Comparison of ENCODE assay signal across 22 cellular contexts in the genomic region with DNA sequence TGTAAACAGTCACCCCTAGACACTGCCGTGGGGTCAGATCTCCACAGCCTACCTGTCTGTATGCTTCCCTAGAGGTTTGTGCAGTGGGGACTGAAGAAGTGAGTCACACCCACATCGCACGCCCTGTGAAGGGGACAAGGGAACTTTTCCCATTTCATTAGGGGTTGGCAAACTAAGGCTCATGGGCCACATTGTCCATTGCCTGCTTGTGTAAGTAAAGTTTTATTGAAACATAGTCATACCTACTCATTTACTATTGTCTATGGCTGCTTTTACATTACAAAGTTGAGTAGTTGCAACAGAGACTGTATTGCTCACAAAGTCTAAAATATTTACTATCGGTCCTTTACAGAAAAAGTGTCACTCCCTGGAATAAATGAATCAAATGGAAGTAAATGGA.
"Had no signal": no experiment of that assay in that cellular context is flagged by ENCODE, and none has a peak within 500 bp of the region (broad histone marks: within the 10 kb centered on the region; RNA-seq: fewer than 3 reads in every experiment).

No MANE protein-coding gene starts in this region.

- H3K4me3 ChIP-seq: dorsolateral prefrontal cortex, left lung, pancreas, sigmoid colon, testis, tibial artery, upper lobe of left lung had no signal

- H3K36me3 ChIP-seq: left lung, pancreas, sigmoid colon, tibial artery, upper lobe of left lung had no signal

- DNase-seq: dorsolateral prefrontal cortex; effector CD4-positive, alpha-beta T cell; head of caudate nucleus; left cardiac atrium; mesendoderm; midbrain; naive thymus-derived CD4-positive, alpha-beta T cell; pancreas; sigmoid colon; stimulated activated CD4-positive, alpha-beta T cell treated with anti-CD3 and anti-CD28 coated beads, Interleukin-2, amount 100 ng/mL, for 24 hours; stimulated activated CD4-positive, alpha-beta T cell treated with anti-CD3 and anti-CD28 coated beads, Interleukin-4, amount 100 ng/mL, for 24 hours; stimulated activated naive CD4-positive, alpha-beta T cell treated with Interleukin-2 at 50 U/mL for 16 hours; substantia nigra; testis; tibial artery had no signal

- H3K27ac Mint-ChIP-seq: stimulated activated effector memory CD8-positive, alpha-beta T cell treated with anti-CD3 and anti-CD28 coated beads, Interleukin-12 subunit alpha, Interleukin-12 subunit beta, amount 100 ng/mL, for 72 hours had no signal

- FAIRE-seq: colon, frontal cortex, islet of Langerhans, pancreas, urothelium cell line had no signal

- H3K9me3 ChIP-seq: left lung, pancreas, sigmoid colon, testis, tibial artery, upper lobe of left lung had no signal

- H3K36me3 Mint-ChIP-seq: stimulated activated effector memory CD8-positive, alpha-beta T cell treated with anti-CD3 and anti-CD28 coated beads, Interleukin-12 subunit alpha, Interleukin-12 subunit beta, amount 100 ng/mL, for 72 hours had no signal

- ATAC-seq: left cardiac atrium; left lung; naive thymus-derived CD4-positive, alpha-beta T cell; pancreas; stimulated activated effector memory CD8-positive, alpha-beta T cell treated with anti-CD3 and anti-CD28 coated beads, Interleukin-12 subunit alpha, Interleukin-12 subunit beta, amount 100 ng/mL, for 72 hours had no signal

- H3K4me3 Mint-ChIP-seq: stimulated activated effector memory CD8-positive, alpha-beta T cell treated with anti-CD3 and anti-CD28 coated beads, Interleukin-12 subunit alpha, Interleukin-12 subunit beta, amount 100 ng/mL, for 72 hours had no signal

- H3K27me3 ChIP-seq: dorsolateral prefrontal cortex, left lung, pancreas, sigmoid colon, testis, tibial artery, upper lobe of left lung had no signal

- H3K27me3 Mint-ChIP-seq: naive thymus-derived CD4-positive, alpha-beta T cell had no signal

- H3K9me3 Mint-ChIP-seq: stimulated activated effector memory CD8-positive, alpha-beta T cell treated with anti-CD3 and anti-CD28 coated beads, Interleukin-12 subunit alpha, Interleukin-12 subunit beta, amount 100 ng/mL, for 72 hours had no signal

- H3K27ac ChIP-seq: testis had no signal
